9 cellular contexts compared by ENCODE assay signal in genomic region chr16:29876578-29877249, GRCh38. TPM values are rescaled to one million over a fixed set of nuclear protein-coding genes. Genes with fewer than 3 reads are reported as not detected.
DNase-seq lines count a peak whose midpoint lies in the region; ATAC-seq and TF ChIP-seq lines count a peak whose summit lies in the region.
"Had no signal": no experiment of that assay in that cellular context is flagged by ENCODE, and none has a peak within 500 bp of the region (broad histone marks: within the 10 kb centered on the region; RNA-seq: fewer than 3 reads in every experiment).

No MANE protein-coding gene starts in this region.

- H3K27ac ChIP-seq in testis = no peak overlapping the region
- no peak overlapping the region for H3K27ac ChIP-seq in uterus

- intact Hi-C loops in left colon (cut with DNase I, micrococcal nuclease) (no loop called here), testis (cut with DNase I; ENCODE audit: low total_unique reads) (no loop called here), uterus (cut with DNase I; ENCODE audit: low total_unique reads) (no loop called here)

- DNase-seq in NT2/D1 (ENCODE audit: low read depth, low spot score) (no peak), left colon (no peak), testis (no peak), NCI-H1930 (lab: John Stamatoyannopoulos, UW) (no peak), AML-193 (lab: John Stamatoyannopoulos, UW) (no peak), uterus (no peak)
- DNase-seq in activated naive CD4-positive, alpha-beta T cell treated with anti-CD3 and anti-CD28 coated beads, Interleukin-2, amount 10 ng/mL, durations not matched to agents 7 days and 5 days = peak; percentile 66

- H3K9me3 ChIP-seq in NT2/D1 (ENCODE audit: insufficient read depth, low read length) (no peaks in the 10 kb centered on the region), testis (no peaks in the 10 kb centered on the region), uterus (no peaks in the 10 kb centered on the region)

- peak; percentile 25 for ATAC-seq in left colon

- TF ChIP-seq CTCF in testis (IDR thresholded peaks at IDR 0.05) (no peak), uterus (IDR thresholded peaks at IDR 0.05) (no peak)

- H3K4me3 Mint-ChIP-seq in activated naive CD4-positive, alpha-beta T cell treated with anti-CD3 and anti-CD28 coated beads, Interleukin-2, amount 10 ng/mL, durations not matched to agents 7 days and 5 days = peak overlapping the region; percentile 63

- no peak overlapping the region for H3K27ac Mint-ChIP-seq in activated naive CD4-positive, alpha-beta T cell treated with anti-CD3 and anti-CD28 coated beads, Interleukin-2, amount 10 ng/mL, durations not matched to agents 7 days and 5 days
- H3K27ac Mint-ChIP-seq: nephron had no signal

- no peaks in the 10 kb centered on the region for H3K36me3 Mint-ChIP-seq in activated naive CD4-positive, alpha-beta T cell treated with anti-CD3 and anti-CD28 coated beads, Interleukin-2, amount 10 ng/mL, durations not matched to agents 7 days and 5 days

- H3K4me1 Mint-ChIP-seq in activated naive CD4-positive, alpha-beta T cell treated with anti-CD3 and anti-CD28 coated beads, Interleukin-2, amount 10 ng/mL, durations not matched to agents 7 days and 5 days = peaks cover 17% of the 10 kb centered on the region
- H3K4me1 Mint-ChIP-seq: nephron had no signal

- H3K4me3 ChIP-seq in NT2/D1 (ENCODE audit: insufficient read length, low read depth) = peak overlapping the region; percentile 34
- peak overlapping the region; percentile 6 to 44 for H3K4me3 ChIP-seq in testis
- no peak overlapping the region for H3K4me3 ChIP-seq in uterus
- H3K4me3 ChIP-seq: HAP-1 had no signal

- peaks cover 56% of the 10 kb centered on the region for H3K27me3 Mint-ChIP-seq in activated naive CD4-positive, alpha-beta T cell treated with anti-CD3 and anti-CD28 coated beads, Interleukin-2, amount 10 ng/mL, durations not matched to agents 7 days and 5 days

- H3K36me3 ChIP-seq in NT2/D1 (ENCODE audit: insufficient read depth, insufficient read length, low read length) = peaks cover 18% of the 10 kb centered on the region
- H3K36me3 ChIP-seq in testis (ENCODE audit: low read depth, missing control alignments) = no peaks in the 10 kb centered on the region
- no peaks in the 10 kb centered on the region for H3K36me3 ChIP-seq in uterus
- H3K36me3 ChIP-seq: HAP-1 had no signal

- H3K4me1 ChIP-seq in NT2/D1 (ENCODE audit: insufficient read depth, insufficient read length) = peaks cover 12% of the 10 kb centered on the region
- no peaks in the 10 kb centered on the region for H3K4me1 ChIP-seq in testis
- no peaks in the 10 kb centered on the region for H3K4me1 ChIP-seq in uterus
- H3K4me1 ChIP-seq: HAP-1 had no signal

- WGBS in testis, 2 donors = 13 to 17% methylated on average over 23 to 47 of the region's 47 CpGs

- H3K9me3 Mint-ChIP-seq in activated naive CD4-positive, alpha-beta T cell treated with anti-CD3 and anti-CD28 coated beads, Interleukin-2, amount 10 ng/mL, durations not matched to agents 7 days and 5 days = no peaks in the 10 kb centered on the region
- H3K9me3 Mint-ChIP-seq: nephron had no signal

- H3K27me3 ChIP-seq in NT2/D1 (ENCODE audit: insufficient read depth, insufficient read length) = no peaks in the 10 kb centered on the region
- H3K27me3 ChIP-seq in testis = no peaks in the 10 kb centered on the region
- H3K27me3 ChIP-seq in uterus = peaks cover 0 to 3% of the 10 kb centered on the region in 2 donors

- TF ChIP-seq POLR2A in testis (IDR thresholded peaks at IDR 0.05) (no peak), uterus (IDR thresholded peaks at IDR 0.05) (no peak)

- peak overlapping the region; percentile 59 for H3K9ac ChIP-seq in NT2/D1 (ENCODE audit: insufficient read length, low read depth)

- CTCF ChIA-PET in activated naive CD4-positive, alpha-beta T cell treated with anti-CD3 and anti-CD28 coated beads, Interleukin-2, amount 10 ng/mL, durations not matched to agents 7 days and 5 days (lab: Charles Lee) = interaction anchor here (0.6 kb wide), 1 partner anchor 29 kb away, joined by 3 read pairs; no protein-coding TSS in a partner anchor

RNA-seq across cellular contexts. Expression of gene CDIPT, which starts 13.7 kb away (rescaled TPM):
- total RNA-seq in left colon (10 to 100 TPM; 62.9 to 85.3 TPM), testis (100 to 1,000 TPM in 1 of 2 donors, 10 to 100 TPM in 1; 90.3 to 100 TPM), uterus (10 to 100 TPM; 35.1 to 83.7 (median 59.1) TPM)
- polyA plus RNA-seq in testis (ENCODE audit: insufficient read depth, low read depth, low replicate concordance) = 68.7 TPM

RNA-seq across cellular contexts. Expression of gene SEZ6L2, which starts 22.6 kb away (rescaled TPM):
- total RNA-seq in left colon = 10 to 100 TPM; 11.1 to 13.0 TPM
- total RNA-seq in testis = 10 to 100 TPM; 43.7 to 57.5 TPM
- polyA plus RNA-seq in testis (ENCODE audit: insufficient read depth, low read depth, low replicate concordance) = 40.9 TPM
- total RNA-seq in uterus = 10 to 100 TPM in 1 of 4 donors, 1 to 10 TPM in 1, under 1 TPM in 1, not detected in 1; 0.52 to 19.4 (median 4.6) TPM

RNA-seq across cellular contexts. Expression of gene ASPHD1, which starts 23.6 kb away (rescaled TPM):
- total RNA-seq in left colon (1 to 10 TPM; 1.7 to 2.0 TPM), testis (10 to 100 TPM in 1 of 2 donors, 1 to 10 TPM in 1; 6.2 to 13.7 TPM), uterus (1 to 10 TPM in 2 of 4 donors, under 1 TPM in 1, not detected in 1; 0.61 to 1.0 (median 1.0) TPM)
- polyA plus RNA-seq in testis (ENCODE audit: insufficient read depth, low read depth, low replicate concordance) = 11.1 TPM

RNA-seq across cellular contexts. Expression of gene KCTD13, which starts 49.3 kb away (rescaled TPM):
- total RNA-seq in left colon (10 to 100 TPM; 22.2 to 35.2 TPM), testis (100 to 1,000 TPM; 202 to 241 TPM), uterus (10 to 100 TPM in 2 of 4 donors, 1 to 10 TPM in 2; 1.8 to 33.3 (median 14.6) TPM)
- polyA plus RNA-seq in testis (ENCODE audit: insufficient read depth, low read depth, low replicate concordance) = 126 TPM

RNA-seq across cellular contexts. Expression of gene MVP, which starts 56.5 kb away (rescaled TPM):
- total RNA-seq in left colon (100 to 1,000 TPM; 467 to 578 TPM), testis (100 to 1,000 TPM; 147 to 224 TPM), uterus (100 to 1,000 TPM in 1 of 4 donors, 10 to 100 TPM in 3; 38.4 to 132 (median 67.4) TPM)
- 119 TPM for polyA plus RNA-seq in testis (ENCODE audit: insufficient read depth, low read depth, low replicate concordance)

Comparison
In these comparisons a context has a peak if more than half of its experiments do, and no peak if none do; other contexts are left out.
1. H3K4me3 ChIP-seq: peak in NT2/D1 (single experiment) and testis (2 of 2); none in uterus (0 of 2).